In genomic region chr5:142810081-142810480, GRCh38 we compare ENCODE assay signal across 23 cellular contexts. TPM values are rescaled to one million over a fixed set of nuclear protein-coding genes. Genes with fewer than 3 reads are reported as not detected.
DNase-seq lines count a peak whose midpoint lies in the region; ATAC-seq and TF ChIP-seq lines count a peak whose summit lies in the region.
"Had no signal": no experiment of that assay in that cellular context is flagged by ENCODE, and none has a peak within 500 bp of the region (broad histone marks: within the 10 kb centered on the region; RNA-seq: fewer than 3 reads in every experiment).

No MANE protein-coding gene starts in this region.

- peak overlapping the region; percentile 6 for H3K27ac Mint-ChIP-seq in activated naive CD8-positive, alpha-beta T cell treated with anti-CD3 and anti-CD28 coated beads, Interleukin-2, amount 10 ng/mL, durations not matched to agents 7 days and 5 days
- H3K27ac Mint-ChIP-seq in activated naive CD8-positive, alpha-beta T cell treated with anti-CD3 and anti-CD28 coated beads for 36 hours, result no peak overlapping the region
- peak overlapping the region; percentile 29 for H3K27ac Mint-ChIP-seq in chondrocyte (ENCODE audit: unreplicated experiment)
- H3K27ac Mint-ChIP-seq: activated CD4-positive, alpha-beta T cell treated with anti-CD3 and anti-CD28 coated beads, Interleukin-2, amount 10 ng/mL, durations not matched to agents 7 days and 5 days; activated naive CD4-positive, alpha-beta T cell treated with anti-CD3 and anti-CD28 coated beads for 36 hours; B cell; neural progenitor cell; type B pancreatic cell had no signal

- H3K4me1 Mint-ChIP-seq in activated naive CD8-positive, alpha-beta T cell treated with anti-CD3 and anti-CD28 coated beads, Interleukin-2, amount 10 ng/mL, durations not matched to agents 7 days and 5 days, result peaks cover 11% of the 10 kb centered on the region
- H3K4me1 Mint-ChIP-seq in activated naive CD8-positive, alpha-beta T cell treated with anti-CD3 and anti-CD28 coated beads for 36 hours, result peaks cover 20% of the 10 kb centered on the region
- peaks cover 46% of the 10 kb centered on the region for H3K4me1 Mint-ChIP-seq in chondrocyte (ENCODE audit: low read depth)

- H2AFZ ChIP-seq in parathyroid adenoma (no peak overlapping the region), mammary epithelial cell (ENCODE audit: low read depth, low read length) (no peak overlapping the region)
- H2AFZ ChIP-seq: neural progenitor cell had no signal

- no peak for ATAC-seq in activated naive CD8-positive, alpha-beta T cell treated with anti-CD3 and anti-CD28 coated beads, Interleukin-2, amount 10 ng/mL, durations not matched to agents 7 days and 5 days (ENCODE audit: low read depth)
- ATAC-seq in left ventricle myocardium superior, result peak; percentile 6
- ATAC-seq: left lobe of liver had no signal

- H3K4me2 ChIP-seq in parathyroid adenoma (ENCODE audit: low read length), result no peak overlapping the region
- no peak overlapping the region for H3K4me2 ChIP-seq in mammary epithelial cell (ENCODE audit: insufficient read depth, low read depth, low read length)

- CTCF ChIA-PET in mammary epithelial cell (lab: Charles Lee; ENCODE audit: low non-redundant PET), result no interaction called here

- 8% methylated on average over 1 of the region's 1 CpG for WGBS in mammary epithelial cell (ENCODE audit: low coverage, missing lambda C conversion rate)

- H3K27me3 ChIP-seq in parathyroid adenoma (ENCODE audit: control insufficient read depth, insufficient read depth, low read length) (no peaks in the 10 kb centered on the region), mammary epithelial cell (ENCODE audit: insufficient read depth, low read length) (no peaks in the 10 kb centered on the region)
- H3K27me3 ChIP-seq: neural progenitor cell had no signal

- no TSS peak for BruUV-seq in mammary epithelial cell (replicated peaks; lab: Mats Ljungman, UMichigan)

- H4K20me1 ChIP-seq in mammary epithelial cell (ENCODE audit: insufficient read depth, low read length), result no peaks in the 10 kb centered on the region

- in situ Hi-C loops in mammary epithelial cell (cut with MboI; ENCODE audit: low sequenced_read_pairs in 2 of 2) (no loop called here), ACHN (cut with HindIII; ENCODE audit: low pct_ligation_motif_present, low pct_unique_long_range_greater_than_20kb, low sequenced_read_pairs) (no loop called here)

- H3K9ac ChIP-seq in parathyroid adenoma (no peak overlapping the region), mammary epithelial cell (ENCODE audit: insufficient read depth, low read length) (no peak overlapping the region)
- H3K9ac ChIP-seq: neural progenitor cell had no signal

- no peak overlapping the region for H3K4me3 ChIP-seq in parathyroid adenoma (ENCODE audit: low read depth, low read length)
- H3K4me3 ChIP-seq in mammary epithelial cell (replicated peaks in 1 of 3; ENCODE audit: insufficient read depth in 1 of 3, low read depth in 2 of 3, low read length in 3 of 3), result no peak overlapping the region
- H3K4me3 ChIP-seq: neural progenitor cell, prostate gland had no signal

- POLR2A ChIA-PET in activated naive CD8-positive, alpha-beta T cell treated with anti-CD3 and anti-CD28 coated beads, Interleukin-2, amount 10 ng/mL, durations not matched to agents 7 days and 5 days (lab: Charles Lee), result no interaction called here

- no peaks in the 10 kb centered on the region for H3K27me3 Mint-ChIP-seq in activated naive CD8-positive, alpha-beta T cell treated with anti-CD3 and anti-CD28 coated beads, Interleukin-2, amount 10 ng/mL, durations not matched to agents 7 days and 5 days
- H3K27me3 Mint-ChIP-seq in activated naive CD8-positive, alpha-beta T cell treated with anti-CD3 and anti-CD28 coated beads for 36 hours, result no peaks in the 10 kb centered on the region
- no peaks in the 10 kb centered on the region for H3K27me3 Mint-ChIP-seq in chondrocyte (ENCODE audit: low read depth)
- H3K27me3 Mint-ChIP-seq: activated CD4-positive, alpha-beta T cell treated with anti-CD3 and anti-CD28 coated beads, Interleukin-2, amount 10 ng/mL, durations not matched to agents 7 days and 5 days; B cell; type B pancreatic cell had no signal

- DNase-seq in activated naive CD8-positive, alpha-beta T cell treated with anti-CD3 and anti-CD28 coated beads, Interleukin-2, amount 10 ng/mL, durations not matched to agents 7 days and 5 days, result no peak
- DNase-seq in activated naive CD8-positive, alpha-beta T cell treated with anti-CD3 and anti-CD28 coated beads for 36 hours, result no peak
- DNase-seq in chondrocyte (ENCODE audit: low spot score), result no peak
- no peak for DNase-seq in left ventricle myocardium superior
- no peak for DNase-seq in mammary epithelial cell
- no peak for DNase-seq in midbrain (lab: John Stamatoyannopoulos, UW)
- no peak for DNase-seq in ACHN
- DNase-seq: activated CD4-positive, alpha-beta T cell treated with anti-CD3 and anti-CD28 coated beads, Interleukin-2, amount 10 ng/mL, durations not matched to agents 7 days and 5 days; activated naive CD4-positive, alpha-beta T cell treated with anti-CD3 and anti-CD28 coated beads for 36 hours; COR-L47; DND-41; GOT3; MV-4-11; NCI-H1694; NCI-H2171 treated with DMSO at 0.1 percent for 48 hours; NCI-H526 treated with DMSO at 0.1 percent for 48 hours had no signal

- peak overlapping the region; percentile 16 for H3K27ac ChIP-seq in parathyroid adenoma
- H3K27ac ChIP-seq in mammary epithelial cell (ENCODE audit: insufficient read depth, low read depth, low read length), result no peak overlapping the region
- H3K27ac ChIP-seq: neural progenitor cell, prostate gland, RWPE1 had no signal

- no peak overlapping the region for H3K4me3 Mint-ChIP-seq in activated naive CD8-positive, alpha-beta T cell treated with anti-CD3 and anti-CD28 coated beads, Interleukin-2, amount 10 ng/mL, durations not matched to agents 7 days and 5 days
- no peak overlapping the region for H3K4me3 Mint-ChIP-seq in activated naive CD8-positive, alpha-beta T cell treated with anti-CD3 and anti-CD28 coated beads for 36 hours
- H3K4me3 Mint-ChIP-seq in chondrocyte (ENCODE audit: unreplicated experiment), result no peak overlapping the region
- H3K4me3 Mint-ChIP-seq: activated CD4-positive, alpha-beta T cell treated with anti-CD3 and anti-CD28 coated beads, Interleukin-2, amount 10 ng/mL, durations not matched to agents 7 days and 5 days; activated naive CD4-positive, alpha-beta T cell treated with anti-CD3 and anti-CD28 coated beads for 36 hours; B cell; neural progenitor cell; type B pancreatic cell had no signal

- H3K9me3 ChIP-seq in parathyroid adenoma (ENCODE audit: control insufficient read depth, low read length) (no peaks in the 10 kb centered on the region), mammary epithelial cell (replicated peaks; ENCODE audit: insufficient read depth, low read length) (no peaks in the 10 kb centered on the region)
- H3K9me3 ChIP-seq: prostate gland had no signal

- H3K36me3 Mint-ChIP-seq in activated naive CD8-positive, alpha-beta T cell treated with anti-CD3 and anti-CD28 coated beads, Interleukin-2, amount 10 ng/mL, durations not matched to agents 7 days and 5 days, result peaks cover 7% of the 10 kb centered on the region
- peaks cover 3% of the 10 kb centered on the region for H3K36me3 Mint-ChIP-seq in activated naive CD8-positive, alpha-beta T cell treated with anti-CD3 and anti-CD28 coated beads for 36 hours
- H3K36me3 Mint-ChIP-seq in chondrocyte (ENCODE audit: low read depth), result no peaks in the 10 kb centered on the region
- H3K36me3 Mint-ChIP-seq: neural progenitor cell, type B pancreatic cell had no signal

- H3K79me2 ChIP-seq in parathyroid adenoma (peaks cover 8% of the 10 kb centered on the region), mammary epithelial cell (ENCODE audit: insufficient read depth, low read length) (no peaks in the 10 kb centered on the region)

- intact Hi-C loops in left ventricle myocardium superior (cut with micrococcal nuclease), result no loop called here
- intact Hi-C loops in mammary epithelial cell (cut with micrococcal nuclease), result no loop called here

- dilution Hi-C loops in mammary epithelial cell (cut with HindIII; ENCODE audit: low sequenced_read_pairs), result no loop called here

- H3K36me3 ChIP-seq in parathyroid adenoma (ENCODE audit: control insufficient read depth, insufficient read depth, low read length), result no peaks in the 10 kb centered on the region
- no peaks in the 10 kb centered on the region for H3K36me3 ChIP-seq in mammary epithelial cell (ENCODE audit: insufficient read depth, low read length)
- H3K36me3 ChIP-seq: neural progenitor cell, prostate gland had no signal

- no peak for TF ChIP-seq CTCF in chondrocyte (IDR thresholded peaks at IDR 0.05)
- TF ChIP-seq CTCF in parathyroid adenoma (IDR thresholded peaks at IDR 0.05), result no peak
- TF ChIP-seq CTCF in mammary epithelial cell (conservative IDR thresholded peaks at IDR 0.05 in 1 of 2, IDR thresholded peaks at IDR 0.05 in 1 of 2; ENCODE audit: extremely low read depth in 1 of 2, insufficient read depth in 1 of 2, low read depth in 1 of 2, low read length in 2 of 2), result no peak

- no peaks in the 10 kb centered on the region for H3K9me3 Mint-ChIP-seq in activated naive CD8-positive, alpha-beta T cell treated with anti-CD3 and anti-CD28 coated beads, Interleukin-2, amount 10 ng/mL, durations not matched to agents 7 days and 5 days
- H3K9me3 Mint-ChIP-seq in activated naive CD8-positive, alpha-beta T cell treated with anti-CD3 and anti-CD28 coated beads for 36 hours, result no peaks in the 10 kb centered on the region
- no peaks in the 10 kb centered on the region for H3K9me3 Mint-ChIP-seq in chondrocyte (ENCODE audit: low read depth)
- H3K9me3 Mint-ChIP-seq: activated CD4-positive, alpha-beta T cell treated with anti-CD3 and anti-CD28 coated beads, Interleukin-2, amount 10 ng/mL, durations not matched to agents 7 days and 5 days; activated naive CD4-positive, alpha-beta T cell treated with anti-CD3 and anti-CD28 coated beads for 36 hours; neural progenitor cell; type B pancreatic cell had no signal

- H3K4me1 ChIP-seq in parathyroid adenoma (peaks cover 3% of the 10 kb centered on the region), mammary epithelial cell (ENCODE audit: insufficient read depth, low read length) (no peaks in the 10 kb centered on the region)

RNA-seq across cellular contexts. Expression of gene ARHGAP26, which starts 39.9 kb away (rescaled TPM):
- 10 to 100 TPM; 30.6 to 32.0 TPM for total RNA-seq in activated naive CD8-positive, alpha-beta T cell treated with anti-CD3 and anti-CD28 coated beads, Interleukin-2, amount 10 ng/mL, durations not matched to agents 7 days and 5 days
- 10 to 100 TPM; 10.2 to 11.0 TPM for total RNA-seq in activated naive CD8-positive, alpha-beta T cell treated with anti-CD3 and anti-CD28 coated beads for 36 hours
- total RNA-seq in chondrocyte, result 6.0 to 16.7 TPM (median 16.4 TPM) in 3 replicates
- total RNA-seq in left ventricle myocardium superior, result 34.9 TPM
- total RNA-seq in mammary epithelial cell, result 10 to 100 TPM; 23.8 to 34.0 TPM
- polyA plus RNA-seq in mammary epithelial cell, result 3.7 TPM
- polyA minus RNA-seq in mammary epithelial cell, result 5.2 TPM
